In genomic region chr7:100483728-100484635, GRCh38 we compare ENCODE assay signal across 8 cellular contexts. TPM values are rescaled to one million over a fixed set of nuclear protein-coding genes. Genes with fewer than 3 reads are reported as not detected.
DNase-seq lines count a peak whose midpoint lies in the region; ATAC-seq, FAIRE-seq and TF ChIP-seq lines count a peak whose summit lies in the region.

TSS of gene NYAP1 (plus strand) at chr7:100483927. CDS start at chr7:100485312, 1,385 bp downstream.

- no peaks in the 10 kb centered on the region for H3K9me2 ChIP-seq in OCI-LY7 (ENCODE audit: insufficient read depth, low read length)

- no peaks in the 10 kb centered on the region for H3K27me3 ChIP-seq in cardiac muscle cell
- H3K27me3 ChIP-seq in pancreas: no peaks in the 10 kb centered on the region

- peaks cover 18% of the 10 kb centered on the region for H3K4me1 ChIP-seq in OCI-LY7 (ENCODE audit: insufficient read depth, low read length, poor library complexity, severe bottlenecking)
- H3K4me1 ChIP-seq in cardiac muscle cell (ENCODE audit: low read depth): peaks cover 20% of the 10 kb centered on the region
- H3K4me1 ChIP-seq in pancreas: peaks cover 0 to 8% (median 7%) of the 10 kb centered on the region in 3 donors

- ATAC-seq in HG02981 (IDR thresholded peaks at IDR 0.05; ENCODE audit: unreplicated experiment) (peak; percentile 18), pancreas (peak; percentile 32 to 53 (median 50)), HG03159 (IDR thresholded peaks at IDR 0.05; ENCODE audit: unreplicated experiment) (no peak), GM18873 (IDR thresholded peaks at IDR 0.05; ENCODE audit: low FRiP score, unreplicated experiment) (no peak)
- ATAC-seq in activated naive CD8-positive, alpha-beta T cell treated with anti-CD3 and anti-CD28 coated beads, Interleukin-2, amount 50 U/mL, for 24 hours: peak; percentile 1

- no peaks in the 10 kb centered on the region for H3K36me3 Mint-ChIP-seq in activated naive CD8-positive, alpha-beta T cell treated with anti-CD3 and anti-CD28 coated beads, Interleukin-2, amount 50 U/mL, for 24 hours (ENCODE audit: low read depth)

- H3K9me3 Mint-ChIP-seq in activated naive CD8-positive, alpha-beta T cell treated with anti-CD3 and anti-CD28 coated beads, Interleukin-2, amount 50 U/mL, for 24 hours: no peaks in the 10 kb centered on the region

- peak within 1 kb of the TSS; percentile 81 for H3K4me3 Mint-ChIP-seq in activated naive CD8-positive, alpha-beta T cell treated with anti-CD3 and anti-CD28 coated beads, Interleukin-2, amount 50 U/mL, for 24 hours

- H3K27ac ChIP-seq in OCI-LY7 (ENCODE audit: low read depth, low read length, poor library complexity, severe bottlenecking): no peak within 1 kb of the TSS
- H3K27ac ChIP-seq in cardiac muscle cell: peak within 1 kb of the TSS; percentile 55
- H3K27ac ChIP-seq in pancreas: peak within 1 kb of the TSS in 1 of 4 donors; percentile 22

- H3K4me2 ChIP-seq in OCI-LY7 (ENCODE audit: low read length): peak within 1 kb of the TSS; percentile 99

- 28 to 75% methylated on average over 14 to 44 of the region's 44 CpGs for WGBS in pancreas, 2 donors

- FAIRE-seq in pancreas (lab: Jason Lieb, UNC): no peak

- no peaks in the 10 kb centered on the region for H3K27me3 Mint-ChIP-seq in activated naive CD8-positive, alpha-beta T cell treated with anti-CD3 and anti-CD28 coated beads, Interleukin-2, amount 50 U/mL, for 24 hours

- intact Hi-C loops in OCI-LY7 (cut with micrococcal nuclease; ENCODE audit: unreplicated experiment) (loop anchor here (2.0 kb wide), 1 partner anchor 15 kb away; no protein-coding TSS in a partner anchor), pancreas (cut with DNase I) (loop anchor here in 1 of 3 donors (10.0 kb wide), 1 partner anchor 51 kb away; the partner anchor contains the start of gene AGFG2)

- CTCF ChIA-PET in OCI-LY7 (lab: Charles Lee; ENCODE audit: unreplicated experiment): no interaction called here

- no peaks in the 10 kb centered on the region for H3K9me3 ChIP-seq in OCI-LY7 (ENCODE audit: low read length)
- no peaks in the 10 kb centered on the region for H3K9me3 ChIP-seq in cardiac muscle cell (ENCODE audit: low read depth)
- H3K9me3 ChIP-seq in pancreas: no peaks in the 10 kb centered on the region

- TF ChIP-seq CTCF in GM10266 (IDR thresholded peaks at IDR 0.05; ENCODE audit: control insufficient read depth, insufficient read depth, low read depth, missing control alignments) (no peak), OCI-LY7 (conservative IDR thresholded peaks at IDR 0.05; ENCODE audit: low read length) (no peak), cardiac muscle cell (IDR thresholded peaks at IDR 0.05; ENCODE audit: low read depth, low read length) (no peak), pancreas (IDR thresholded peaks at IDR 0.05) (no peak)

- no peaks in the 10 kb centered on the region for H4K20me1 ChIP-seq in OCI-LY7 (ENCODE audit: insufficient read depth, low read length)

- DNase-seq in GM10266 (ENCODE audit: extremely low spot score) (peak; percentile 78), OCI-LY7 (ENCODE audit: low spot score) (peak; percentile 60), cardiac muscle cell (ENCODE audit: low read depth in 1 of 2, low spot score in 1 of 2) (peak; percentile 64 to 75), pancreas (peak in 5 of 6 donors; percentile 51 to 85 (median 69))
- DNase-seq in activated naive CD8-positive, alpha-beta T cell treated with anti-CD3 and anti-CD28 coated beads, Interleukin-2, amount 50 U/mL, for 24 hours: peak; percentile 41

- H3K4me3 ChIP-seq in OCI-LY7 (ENCODE audit: low read depth, low read length, poor library complexity, severe bottlenecking) (peak within 1 kb of the TSS; percentile 70), cardiac muscle cell (peak within 1 kb of the TSS; percentile 65), pancreas (peak within 1 kb of the TSS; percentile 49 to 55 (median 50))

- no peaks in the 10 kb centered on the region for H3K36me3 ChIP-seq in OCI-LY7 (ENCODE audit: insufficient read depth, low read length)
- H3K36me3 ChIP-seq in cardiac muscle cell: peaks cover 3% of the 10 kb centered on the region
- H3K36me3 ChIP-seq in pancreas: no peaks in the 10 kb centered on the region

- H2AFZ ChIP-seq in OCI-LY7 (ENCODE audit: low read length): peak within 1 kb of the TSS; percentile 41

- POLR2A ChIA-PET in OCI-LY7 (lab: Charles Lee): interaction anchor here (0.6 kb wide), 1 partner anchor 227 kb away, joined by 3 read pairs; no protein-coding TSS in a partner anchor

- BruUV-seq in OCI-LY7 (replicated peaks; lab: Mats Ljungman, UMichigan): no TSS peak

- H3K4me1 Mint-ChIP-seq in activated naive CD8-positive, alpha-beta T cell treated with anti-CD3 and anti-CD28 coated beads, Interleukin-2, amount 50 U/mL, for 24 hours: peaks cover 14% of the 10 kb centered on the region

- H3K79me2 ChIP-seq in OCI-LY7 (ENCODE audit: insufficient read depth, low read depth, low read length): no peaks in the 10 kb centered on the region

- H3K27ac Mint-ChIP-seq in activated naive CD8-positive, alpha-beta T cell treated with anti-CD3 and anti-CD28 coated beads, Interleukin-2, amount 50 U/mL, for 24 hours: peak within 1 kb of the TSS; percentile 76

RNA-seq across cellular contexts. Expression of gene NYAP1, which starts in this region (rescaled TPM):
- 0.08 and 0.98 TPM in 2 replicates for total RNA-seq in OCI-LY7 (2014; rRNA removed; shearing (Covaris generic))
- 0.10 and 0.50 TPM in 2 replicates for total RNA-seq in OCI-LY7 (2022)
- 9.0 and 13.0 TPM in 2 replicates for total RNA-seq in cardiac muscle cell
- 0.06 and 0.22 TPM in 2 replicates for polyA plus RNA-seq in cardiac muscle cell
- 1 to 10 TPM in 1 of 6 donors, under 1 TPM in 5; 0.25 to 1.1 (median 0.81) TPM for total RNA-seq in pancreas
- polyA plus RNA-seq in pancreas: 1 to 10 TPM; 3.7 to 4.8 TPM

Comparison
In these comparisons a context has a peak if more than half of its experiments do, and no peak if none do; other contexts are left out.
1. Peak in DNase-seq, H3K4me3 ChIP-seq and H3K4me2 ChIP-seq in OCI-LY7; RNA of the gene not detected or under 1 TPM.
2. ATAC-seq: peak in HG02981 (single experiment), activated naive CD8-positive, alpha-beta T cell treated with anti-CD3 and anti-CD28 coated beads, Interleukin-2, amount 50 U/mL, for 24 hours (single experiment) and pancreas (4 of 4); none in HG03159 (single experiment) and GM18873 (single experiment).
3. Peak in every context shown above with its lines, with median percentiles within 50 percentile points of each other: DNase-seq and H3K4me3 ChIP-seq.